ENCODE assay signal across 9 cellular contexts in genomic region chr12:100716949-100717732, GRCh38.
DNase-seq lines count a peak whose midpoint lies in the region; ATAC-seq and TF ChIP-seq lines count a peak whose summit lies in the region.
"Had no signal": no experiment of that assay in that cellular context is flagged by ENCODE, and none has a peak within 500 bp of the region (broad histone marks: within the 10 kb centered on the region; RNA-seq: fewer than 3 reads in every experiment).

No MANE protein-coding gene starts in this region.

- no peak overlapping the region for H3K27ac Mint-ChIP-seq in immature natural killer cell
- H3K27ac Mint-ChIP-seq: activated naive CD8-positive, alpha-beta T cell treated with anti-CD3 and anti-CD28 coated beads, Interleukin-2, amount 10 ng/mL, durations not matched to agents 7 days and 5 days had no signal

- no peaks in the 10 kb centered on the region for H3K4me1 ChIP-seq in ascending aorta
- H3K4me1 ChIP-seq in subcutaneous abdominal adipose tissue (ENCODE audit: control insufficient read depth in 5 of 5, insufficient read depth in 5 of 5, low read length in 5 of 5): peaks cover 0 to 14% (median 11%) of the 10 kb centered on the region in 5 donors

- no peak overlapping the region for H3K9ac ChIP-seq in subcutaneous abdominal adipose tissue (ENCODE audit: low read length in 5 of 5)

- H3K4me3 ChIP-seq in ascending aorta (peak overlapping the region; percentile 28 to 54), subcutaneous abdominal adipose tissue (ENCODE audit: low read depth in 1 of 5, low read length in 5 of 5) (peak overlapping the region in 4 of 5 donors; percentile 50 to 68 (median 59))

- intact Hi-C loops in ascending aorta (cut with DNase I): no loop called here

- no peak overlapping the region for H3K4me3 Mint-ChIP-seq in immature natural killer cell
- H3K4me3 Mint-ChIP-seq: activated naive CD8-positive, alpha-beta T cell treated with anti-CD3 and anti-CD28 coated beads, Interleukin-2, amount 10 ng/mL, durations not matched to agents 7 days and 5 days had no signal

- no peak overlapping the region for H3K27ac ChIP-seq in ascending aorta
- H3K27ac ChIP-seq in subcutaneous abdominal adipose tissue (ENCODE audit: low read depth, low read length): no peak overlapping the region

- ATAC-seq in HG02973 (IDR thresholded peaks at IDR 0.05; ENCODE audit: unreplicated experiment) (no peak), GM21786 (IDR thresholded peaks at IDR 0.05; ENCODE audit: unreplicated experiment) (no peak)

- DNase-seq in NCI-H1092 treated with DMSO at 0.1 percent for 48 hours (lab: John Stamatoyannopoulos, UW): peak; percentile 10
- no peak for DNase-seq in NCI-H1092 (lab: John Stamatoyannopoulos, UW)
- DNase-seq in ascending aorta (ENCODE audit: low spot score in 2 of 2): no peak
- DNase-seq in iPS-NIHi11 (ENCODE audit: low spot score): peak; percentile 87
- no peak for DNase-seq in immature natural killer cell
- DNase-seq: activated naive CD8-positive, alpha-beta T cell treated with anti-CD3 and anti-CD28 coated beads, Interleukin-2, amount 10 ng/mL, durations not matched to agents 7 days and 5 days had no signal

- TF ChIP-seq CTCF in ascending aorta (IDR thresholded peaks at IDR 0.05): no peak

- H3K9me3 Mint-ChIP-seq in immature natural killer cell: peaks cover 0 to 3% (median 0%) of the 10 kb centered on the region in 6 donors
- H3K9me3 Mint-ChIP-seq: activated naive CD8-positive, alpha-beta T cell treated with anti-CD3 and anti-CD28 coated beads, Interleukin-2, amount 10 ng/mL, durations not matched to agents 7 days and 5 days had no signal

- no peaks in the 10 kb centered on the region for H3K4me1 Mint-ChIP-seq in immature natural killer cell

- peaks cover 5 to 8% (median 6%) of the 10 kb centered on the region in 3 donors for H3K27me3 Mint-ChIP-seq in immature natural killer cell (ENCODE audit: low read depth in 3 of 3)

- H3K27me3 ChIP-seq in ascending aorta (no peaks in the 10 kb centered on the region), subcutaneous abdominal adipose tissue (ENCODE audit: control insufficient read depth in 5 of 5, insufficient read depth in 4 of 5, low read length in 5 of 5) (peaks cover 10 to 38% (median 13%) of the 10 kb centered on the region in 5 donors)

- H3K36me3 Mint-ChIP-seq in immature natural killer cell: peaks cover 0 to 3% (median 0%) of the 10 kb centered on the region in 3 donors
- H3K36me3 Mint-ChIP-seq: activated naive CD8-positive, alpha-beta T cell treated with anti-CD3 and anti-CD28 coated beads, Interleukin-2, amount 10 ng/mL, durations not matched to agents 7 days and 5 days had no signal

- H3K36me3 ChIP-seq in ascending aorta: no peaks in the 10 kb centered on the region
- no peaks in the 10 kb centered on the region for H3K36me3 ChIP-seq in subcutaneous abdominal adipose tissue (ENCODE audit: control insufficient read depth in 5 of 5, insufficient read depth in 5 of 5, low read length in 5 of 5)

- H3K9me3 ChIP-seq in ascending aorta: no peaks in the 10 kb centered on the region
- H3K9me3 ChIP-seq in subcutaneous abdominal adipose tissue (ENCODE audit: control insufficient read depth in 5 of 5, low read length in 5 of 5): no peaks in the 10 kb centered on the region

Comparison
In these comparisons a context has a peak if more than half of its experiments do, and no peak if none do; other contexts are left out.
1. DNase-seq: peak in NCI-H1092 treated with DMSO at 0.1 percent for 48 hours (single experiment) and iPS-NIHi11 (single experiment); none in NCI-H1092 (single experiment), ascending aorta (0 of 2) and immature natural killer cell (0 of 3).